In genomic region chr11:64608636-64609035, GRCh38 we compare ENCODE assay signal across 2 cellular contexts.
TF ChIP-seq lines count a peak whose summit lies in the region.

No MANE protein-coding gene starts in this region.

TF ChIP-seq in HEK293, 187 proteins besides CTCF, POLR2A, EP300 and RAD21:
- TF ChIP-seq ZNF350 (tag by site-specific recombination; IDR thresholded peaks at IDR 0.05) = no peak
- TF ChIP-seq ZNF138 (tag by site-specific recombination; IDR thresholded peaks at IDR 0.05; ENCODE audit: borderline replicate concordance) = no peak
- peak; percentile 41; the same call in 1 of the 2 replicates for TF ChIP-seq EGR2 (tag by site-specific recombination; IDR thresholded peaks at IDR 0.05; ENCODE audit: low read depth)

TF ChIP-seq in H1, 55 proteins besides CTCF, POLR2A, EP300 and RAD21:
- no peak for TF ChIP-seq CHD7 (IDR thresholded peaks at IDR 0.05; ENCODE audit: insufficient replicate concordance, low read length)
- no peak for TF ChIP-seq CHD2 (IDR thresholded peaks at IDR 0.05; ENCODE audit: low read length)
- TF ChIP-seq BRCA1 (IDR thresholded peaks at IDR 0.05; ENCODE audit: low read depth, low read length) = no peak
- no peak for TF ChIP-seq SAP30 (IDR thresholded peaks at IDR 0.05; ENCODE audit: insufficient read depth, insufficient replicate concordance, low read length)
- TF ChIP-seq MAX (IDR thresholded peaks at IDR 0.05) = no peak
- TF ChIP-seq NRF1 (IDR thresholded peaks at IDR 0.05; ENCODE audit: low read depth, low read length) = no peak
- no peak for TF ChIP-seq SRF (IDR thresholded peaks at IDR 0.05; ENCODE audit: low read depth, low read length)
- no peak for TF ChIP-seq SIRT6 (IDR thresholded peaks at IDR 0.05; ENCODE audit: low read length)
- no peak for TF ChIP-seq EZH2 (IDR thresholded peaks at IDR 0.05; ENCODE audit: low read depth, low read length, severe bottlenecking)
- no peak for TF ChIP-seq RFX5 (IDR thresholded peaks at IDR 0.05; ENCODE audit: borderline replicate concordance, low read depth, low read length)
- no peak for TF ChIP-seq POU5F1 (IDR thresholded peaks at IDR 0.05; ENCODE audit: low read depth, low read length)
- no peak for TF ChIP-seq JUN (IDR thresholded peaks at IDR 0.05; ENCODE audit: low read depth, low read length)
- no peak for TF ChIP-seq ZNF274 (IDR thresholded peaks at IDR 0.05; ENCODE audit: borderline replicate concordance, extremely low read depth, low read length)
- TF ChIP-seq FOSL1 (IDR thresholded peaks at IDR 0.05; ENCODE audit: insufficient read depth, low read depth, low read length) = no peak
- no peak for TF ChIP-seq SP1 (IDR thresholded peaks at IDR 0.05; ENCODE audit: low read depth, low read length)
- no peak for TF ChIP-seq ASH2L (IDR thresholded peaks at IDR 0.05; ENCODE audit: low read length)
- no peak for TF ChIP-seq TBP (IDR thresholded peaks at IDR 0.05; ENCODE audit: low read depth, low read length)
